1 cellular context compared by ENCODE assay signal in genomic region chr15:72175186-72176044, GRCh38.
TF ChIP-seq lines count a peak whose summit lies in the region.

No MANE protein-coding gene starts in this region.

TF ChIP-seq in K562, 482 proteins besides CTCF, POLR2A, EP300 and RAD21:
- TF ChIP-seq ZNF24 (IDR thresholded peaks at IDR 0.05) (peak; percentile 63; the same call in 1 of the 2 replicates), NELFE (IDR thresholded peaks at IDR 0.05; ENCODE audit: insufficient read depth, insufficient read length) (no peak), CBFA2T3 (IDR thresholded peaks at IDR 0.05) (peak; percentile 28; the same call in 1 of the 2 replicates), CAMTA2 (CRISPR knock-in tag; conservative IDR thresholded peaks at IDR 0.05) (no peak), CBFA2T2 (conservative IDR thresholded peaks at IDR 0.05) (0 out of 2 replicates have a peak, but pooled peaks have one; percentile 2), TAL1 (IDR thresholded peaks at IDR 0.05) (0 out of 2 replicates have a peak, but pooled peaks have one; percentile 17)
TF ChIP-seq in K562: peak in this region for 4.
